Comparison of ENCODE assay signal across 8 cellular contexts in genomic region chr1:183590225-183591191, GRCh38. TPM values are rescaled to one million over a fixed set of nuclear protein-coding genes. Genes with fewer than 3 reads are reported as not detected.
DNase-seq lines count a peak whose midpoint lies in the region; ATAC-seq, FAIRE-seq and TF ChIP-seq lines count a peak whose summit lies in the region.

Gene NCF2 (minus strand): TSS chr1:183590459. CDS start chr1:183590329, 130 bp downstream.

- no peak within 1 kb of the TSS for H3K27ac ChIP-seq in CD4-positive, alpha-beta T cell (ENCODE audit: low read depth, low read length)

- peak within 1 kb of the TSS; percentile 70 for H3K27ac Mint-ChIP-seq in CD4-positive, alpha-beta T cell
- peak within 1 kb of the TSS; percentile 86 for H3K27ac Mint-ChIP-seq in T-helper 2 cell treated with Interferon-gamma antibody and Interleukin-4, amounts not matched to agents 5 μg/mL and 100 μg/mL, for 36 hours
- H3K27ac Mint-ChIP-seq in stimulated activated effector memory CD8-positive, alpha-beta T cell treated with anti-CD3 and anti-CD28 coated beads, Interleukin-12 subunit alpha, Interleukin-12 subunit beta, amount 100 ng/mL, for 72 hours = peak within 1 kb of the TSS; percentile 77

- no peaks in the 10 kb centered on the region for H3K36me3 Mint-ChIP-seq in CD4-positive, alpha-beta T cell (ENCODE audit: low read depth)
- peaks cover 3% of the 10 kb centered on the region for H3K36me3 Mint-ChIP-seq in T-helper 2 cell treated with Interferon-gamma antibody and Interleukin-4, amounts not matched to agents 5 μg/mL and 100 μg/mL, for 36 hours (ENCODE audit: low read depth)
- H3K36me3 Mint-ChIP-seq in stimulated activated effector memory CD8-positive, alpha-beta T cell treated with anti-CD3 and anti-CD28 coated beads, Interleukin-12 subunit alpha, Interleukin-12 subunit beta, amount 100 ng/mL, for 72 hours = no peaks in the 10 kb centered on the region

- H3K4me3 Mint-ChIP-seq in CD4-positive, alpha-beta T cell = peak within 1 kb of the TSS; percentile 34
- H3K4me3 Mint-ChIP-seq in T-helper 2 cell treated with Interferon-gamma antibody and Interleukin-4, amounts not matched to agents 5 μg/mL and 100 μg/mL, for 36 hours = peak within 1 kb of the TSS; percentile 74
- peak within 1 kb of the TSS; percentile 53 for H3K4me3 Mint-ChIP-seq in stimulated activated effector memory CD8-positive, alpha-beta T cell treated with anti-CD3 and anti-CD28 coated beads, Interleukin-12 subunit alpha, Interleukin-12 subunit beta, amount 100 ng/mL, for 72 hours

- peak; percentile 97 for FAIRE-seq in GM19239 (lab: Jason Lieb, UNC)

- TF ChIP-seq CTCF in CD4-positive, alpha-beta T cell (IDR thresholded peaks at IDR 0.05) = no peak

- no peaks in the 10 kb centered on the region for H3K27me3 Mint-ChIP-seq in CD4-positive, alpha-beta T cell
- no peaks in the 10 kb centered on the region for H3K27me3 Mint-ChIP-seq in T-helper 2 cell treated with Interferon-gamma antibody and Interleukin-4, amounts not matched to agents 5 μg/mL and 100 μg/mL, for 36 hours (ENCODE audit: low read depth)

- no peaks in the 10 kb centered on the region for H3K27me3 ChIP-seq in CD4-positive, alpha-beta T cell (ENCODE audit: control insufficient read depth, insufficient read depth, low read length)

- no peaks in the 10 kb centered on the region for H3K9me3 ChIP-seq in CD4-positive, alpha-beta T cell (ENCODE audit: control insufficient read depth, low read length)

- POLR2A ChIA-PET in CD4-positive, alpha-beta T cell (lab: Charles Lee) = interaction anchor here (0.6 kb wide), 1 partner anchor 10 kb away, joined by 3 read pairs; no protein-coding TSS in a partner anchor

- DNase-seq in CD4-positive, alpha-beta T cell = peak in 1 of 10 experiments; percentile 14
- DNase-seq in GM19239 (ENCODE audit: insufficient read length, low spot score) = peak; percentile 58
- peak; percentile 64 for DNase-seq in T-helper 2 cell treated with Interferon-gamma antibody and Interleukin-4, amounts not matched to agents 5 μg/mL and 100 μg/mL, for 36 hours (ENCODE audit: low spot score)
- peak; percentile 66 for DNase-seq in globus pallidus (ENCODE audit: low spot score)
- peak in 1 of 2 donors; percentile 78 for DNase-seq in stimulated activated effector memory CD8-positive, alpha-beta T cell treated with anti-CD3 and anti-CD28 coated beads, Interleukin-12 subunit alpha, Interleukin-12 subunit beta, amount 100 ng/mL, for 72 hours (ENCODE audit: low spot score in 2 of 2)
- no peak for DNase-seq in NCI-H526 (lab: John Stamatoyannopoulos, UW)
- DNase-seq in GM03348 (ENCODE audit: low spot score) = no peak

- peaks cover 26% of the 10 kb centered on the region for H3K4me1 Mint-ChIP-seq in CD4-positive, alpha-beta T cell (ENCODE audit: low read depth)
- H3K4me1 Mint-ChIP-seq in T-helper 2 cell treated with Interferon-gamma antibody and Interleukin-4, amounts not matched to agents 5 μg/mL and 100 μg/mL, for 36 hours (ENCODE audit: low read depth) = peaks cover 42% of the 10 kb centered on the region
- peaks cover 23% of the 10 kb centered on the region for H3K4me1 Mint-ChIP-seq in stimulated activated effector memory CD8-positive, alpha-beta T cell treated with anti-CD3 and anti-CD28 coated beads, Interleukin-12 subunit alpha, Interleukin-12 subunit beta, amount 100 ng/mL, for 72 hours

- intact Hi-C loops in CD4-positive, alpha-beta T cell (cut with DNase I, micrococcal nuclease) = no loop called here

- no peaks in the 10 kb centered on the region for H3K9me3 Mint-ChIP-seq in CD4-positive, alpha-beta T cell
- H3K9me3 Mint-ChIP-seq in T-helper 2 cell treated with Interferon-gamma antibody and Interleukin-4, amounts not matched to agents 5 μg/mL and 100 μg/mL, for 36 hours = no peaks in the 10 kb centered on the region
- no peaks in the 10 kb centered on the region for H3K9me3 Mint-ChIP-seq in stimulated activated effector memory CD8-positive, alpha-beta T cell treated with anti-CD3 and anti-CD28 coated beads, Interleukin-12 subunit alpha, Interleukin-12 subunit beta, amount 100 ng/mL, for 72 hours

- CTCF ChIA-PET in CD4-positive, alpha-beta T cell (lab: Charles Lee) = no interaction called here

- peak; percentile 84 for ATAC-seq in CD4-positive, alpha-beta T cell (ENCODE audit: poor library complexity)
- ATAC-seq in HG03139 (IDR thresholded peaks at IDR 0.05; ENCODE audit: unreplicated experiment) = peak; percentile 85
- peak; percentile 95 for ATAC-seq in stimulated activated effector memory CD8-positive, alpha-beta T cell treated with anti-CD3 and anti-CD28 coated beads, Interleukin-12 subunit alpha, Interleukin-12 subunit beta, amount 100 ng/mL, for 72 hours

RNA-seq across cellular contexts. Expression of gene NCF2, which starts in this region (rescaled TPM):
- 1 to 10 TPM; 2.9 to 3.1 TPM for total RNA-seq in CD4-positive, alpha-beta T cell

Comparison
In these comparisons a context has a peak if more than half of its experiments do, and no peak if none do; other contexts are left out.
1. DNase-seq: peak in GM19239 (single experiment), T-helper 2 cell treated with Interferon-gamma antibody and Interleukin-4, amounts not matched to agents 5 μg/mL and 100 μg/mL, for 36 hours (single experiment) and globus pallidus (single experiment); none in NCI-H526 (0 of 2) and GM03348 (single experiment).
2. Peak in every context shown above with its lines, with median percentiles within 50 percentile points of each other: ATAC-seq, H3K27ac Mint-ChIP-seq and H3K4me3 Mint-ChIP-seq.